ENCODE assay signal across 2 cellular contexts in the genomic region with DNA sequence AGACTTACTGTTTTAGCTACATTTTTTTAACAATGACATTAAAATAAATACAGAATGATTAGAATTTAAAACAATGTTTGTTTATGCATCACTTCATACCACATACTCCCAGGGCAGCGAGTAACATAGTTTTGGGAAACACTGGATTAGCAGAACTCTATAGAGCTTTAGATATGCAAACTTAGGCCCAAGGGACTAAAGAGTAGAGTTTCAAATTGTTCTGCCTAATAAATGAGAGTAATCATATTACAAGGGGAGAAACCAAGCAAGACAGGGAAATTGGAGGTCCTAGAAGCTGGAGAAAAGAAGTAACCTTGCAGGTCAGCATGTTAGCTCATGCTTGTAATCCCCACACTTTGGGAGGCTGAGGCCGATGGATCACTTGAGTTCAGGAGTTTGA.
TF ChIP-seq lines count a peak whose summit lies in the region.

No MANE protein-coding gene starts in this region.

TF ChIP-seq in GM23338, 12 proteins besides CTCF, POLR2A, EP300 and RAD21 (continues in another document):
- TF ChIP-seq POLR2AphosphoS5 (IDR thresholded peaks at IDR 0.05; ENCODE audit: low read depth): no peak
- no peak for TF ChIP-seq ZNF114 (CRISPR knock-in tag; IDR thresholded peaks at IDR 0.05)
- no peak for TF ChIP-seq EZH2 (IDR thresholded peaks at IDR 0.05; ENCODE audit: low read depth, unreplicated experiment)
- TF ChIP-seq, protein P1, sequence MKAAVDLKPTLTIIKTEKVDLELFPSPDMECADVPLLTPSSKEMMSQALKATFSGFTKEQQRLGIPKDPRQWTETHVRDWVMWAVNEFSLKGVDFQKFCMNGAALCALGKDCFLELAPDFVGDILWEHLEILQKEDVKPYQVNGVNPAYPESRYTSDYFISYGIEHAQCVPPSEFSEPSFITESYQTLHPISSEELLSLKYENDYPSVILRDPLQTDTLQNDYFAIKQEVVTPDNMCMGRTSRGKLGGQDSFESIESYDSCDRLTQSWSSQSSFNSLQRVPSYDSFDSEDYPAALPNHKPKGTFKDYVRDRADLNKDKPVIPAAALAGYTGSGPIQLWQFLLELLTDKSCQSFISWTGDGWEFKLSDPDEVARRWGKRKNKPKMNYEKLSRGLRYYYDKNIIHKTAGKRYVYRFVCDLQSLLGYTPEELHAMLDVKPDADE (IDR thresholded peaks at IDR 0.05): no peak
- no peak for TF ChIP-seq JUNB (IDR thresholded peaks at IDR 0.05; ENCODE audit: unreplicated experiment)
- TF ChIP-seq CREB1 (CRISPR knock-in tag; IDR thresholded peaks at IDR 0.05; ENCODE audit: low read depth): no peak
- TF ChIP-seq EZH2phosphoT487 (IDR thresholded peaks at IDR 0.05; ENCODE audit: unreplicated experiment): no peak
- TF ChIP-seq, protein P2, sequence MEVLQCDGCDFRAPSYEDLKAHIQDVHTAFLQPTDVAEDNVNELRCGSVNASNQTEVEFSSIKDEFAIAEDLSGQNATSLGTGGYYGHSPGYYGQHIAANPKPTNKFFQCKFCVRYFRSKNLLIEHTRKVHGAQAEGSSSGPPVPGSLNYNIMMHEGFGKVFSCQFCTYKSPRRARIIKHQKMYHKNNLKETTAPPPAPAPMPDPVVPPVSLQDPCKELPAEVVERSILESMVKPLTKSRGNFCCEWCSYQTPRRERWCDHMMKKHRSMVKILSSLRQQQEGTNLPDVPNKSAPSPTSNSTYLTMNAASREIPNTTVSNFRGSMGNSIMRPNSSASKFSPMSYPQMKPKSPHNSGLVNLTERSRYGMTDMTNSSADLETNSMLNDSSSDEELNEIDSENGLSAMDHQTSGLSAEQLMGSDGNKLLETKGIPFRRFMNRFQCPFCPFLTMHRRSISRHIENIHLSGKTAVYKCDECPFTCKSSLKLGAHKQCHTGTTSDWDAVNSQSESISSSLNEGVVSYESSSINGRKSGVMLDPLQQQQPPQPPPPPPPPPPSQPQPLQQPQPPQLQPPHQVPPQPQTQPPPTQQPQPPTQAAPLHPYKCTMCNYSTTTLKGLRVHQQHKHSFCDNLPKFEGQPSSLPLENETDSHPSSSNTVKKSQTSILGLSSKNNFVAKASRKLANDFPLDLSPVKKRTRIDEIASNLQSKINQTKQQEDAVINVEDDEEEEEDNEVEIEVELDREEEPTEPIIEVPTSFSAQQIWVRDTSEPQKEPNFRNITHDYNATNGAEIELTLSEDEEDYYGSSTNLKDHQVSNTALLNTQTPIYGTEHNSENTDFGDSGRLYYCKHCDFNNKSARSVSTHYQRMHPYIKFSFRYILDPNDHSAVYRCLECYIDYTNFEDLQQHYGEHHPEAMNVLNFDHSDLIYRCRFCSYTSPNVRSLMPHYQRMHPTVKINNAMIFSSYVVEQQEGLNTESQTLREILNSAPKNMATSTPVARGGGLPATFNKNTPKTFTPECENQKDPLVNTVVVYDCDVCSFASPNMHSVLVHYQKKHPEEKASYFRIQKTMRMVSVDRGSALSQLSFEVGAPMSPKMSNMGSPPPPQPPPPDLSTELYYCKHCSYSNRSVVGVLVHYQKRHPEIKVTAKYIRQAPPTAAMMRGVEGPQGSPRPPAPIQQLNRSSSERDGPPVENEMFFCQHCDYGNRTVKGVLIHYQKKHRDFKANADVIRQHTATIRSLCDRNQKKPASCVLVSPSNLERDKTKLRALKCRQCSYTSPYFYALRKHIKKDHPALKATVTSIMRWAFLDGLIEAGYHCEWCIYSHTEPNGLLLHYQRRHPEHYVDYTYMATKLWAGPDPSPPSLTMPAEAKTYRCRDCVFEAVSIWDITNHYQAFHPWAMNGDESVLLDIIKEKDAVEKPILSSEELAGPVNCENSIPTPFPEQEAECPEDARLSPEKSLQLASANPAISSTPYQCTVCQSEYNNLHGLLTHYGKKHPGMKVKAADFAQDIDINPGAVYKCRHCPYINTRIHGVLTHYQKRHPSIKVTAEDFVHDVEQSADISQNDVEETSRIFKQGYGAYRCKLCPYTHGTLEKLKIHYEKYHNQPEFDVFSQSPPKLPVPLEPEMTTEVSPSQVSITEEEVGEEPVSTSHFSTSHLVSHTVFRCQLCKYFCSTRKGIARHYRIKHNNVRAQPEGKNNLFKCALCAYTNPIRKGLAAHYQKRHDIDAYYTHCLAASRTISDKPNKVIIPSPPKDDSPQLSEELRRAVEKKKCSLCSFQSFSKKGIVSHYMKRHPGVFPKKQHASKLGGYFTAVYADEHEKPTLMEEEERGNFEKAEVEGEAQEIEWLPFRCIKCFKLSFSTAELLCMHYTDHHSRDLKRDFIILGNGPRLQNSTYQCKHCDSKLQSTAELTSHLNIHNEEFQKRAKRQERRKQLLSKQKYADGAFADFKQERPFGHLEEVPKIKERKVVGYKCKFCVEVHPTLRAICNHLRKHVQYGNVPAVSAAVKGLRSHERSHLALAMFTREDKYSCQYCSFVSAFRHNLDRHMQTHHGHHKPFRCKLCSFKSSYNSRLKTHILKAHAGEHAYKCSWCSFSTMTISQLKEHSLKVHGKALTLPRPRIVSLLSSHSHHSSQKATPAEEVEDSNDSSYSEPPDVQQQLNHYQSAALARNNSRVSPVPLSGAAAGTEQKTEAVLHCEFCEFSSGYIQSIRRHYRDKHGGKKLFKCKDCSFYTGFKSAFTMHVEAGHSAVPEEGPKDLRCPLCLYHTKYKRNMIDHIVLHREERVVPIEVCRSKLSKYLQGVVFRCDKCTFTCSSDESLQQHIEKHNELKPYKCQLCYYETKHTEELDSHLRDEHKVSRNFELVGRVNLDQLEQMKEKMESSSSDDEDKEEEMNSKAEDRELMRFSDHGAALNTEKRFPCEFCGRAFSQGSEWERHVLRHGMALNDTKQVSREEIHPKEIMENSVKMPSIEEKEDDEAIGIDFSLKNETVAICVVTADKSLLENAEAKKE (CRISPR knock-in tag; IDR thresholded peaks at IDR 0.05): no peak
- no peak for TF ChIP-seq STAT1 (IDR thresholded peaks at IDR 0.05; ENCODE audit: unreplicated experiment)
- no peak for TF ChIP-seq ZNF331 (CRISPR knock-in tag; IDR thresholded peaks at IDR 0.05; ENCODE audit: low read depth)

TF ChIP-seq in H1, 55 proteins besides CTCF, POLR2A, EP300 and RAD21:
- no peak for TF ChIP-seq MAFK (IDR thresholded peaks at IDR 0.05; ENCODE audit: low read depth, low read length)
- TF ChIP-seq CBX8 (IDR thresholded peaks at IDR 0.05; ENCODE audit: borderline replicate concordance, low read depth, low read length): no peak
- TF ChIP-seq RBBP5 (IDR thresholded peaks at IDR 0.05; ENCODE audit: borderline replicate concordance, low read depth, low read length): no peak
- TF ChIP-seq NANOG (IDR thresholded peaks at IDR 0.05; ENCODE audit: insufficient read depth, low read depth, low read length, poor library complexity, severe bottlenecking): no peak
- TF ChIP-seq EZH2 (IDR thresholded peaks at IDR 0.05; ENCODE audit: low read depth, low read length, severe bottlenecking): no peak
- TF ChIP-seq GABPA (IDR thresholded peaks at IDR 0.05; ENCODE audit: borderline replicate concordance, insufficient read depth, low read length): no peak
- TF ChIP-seq, protein P3, sequence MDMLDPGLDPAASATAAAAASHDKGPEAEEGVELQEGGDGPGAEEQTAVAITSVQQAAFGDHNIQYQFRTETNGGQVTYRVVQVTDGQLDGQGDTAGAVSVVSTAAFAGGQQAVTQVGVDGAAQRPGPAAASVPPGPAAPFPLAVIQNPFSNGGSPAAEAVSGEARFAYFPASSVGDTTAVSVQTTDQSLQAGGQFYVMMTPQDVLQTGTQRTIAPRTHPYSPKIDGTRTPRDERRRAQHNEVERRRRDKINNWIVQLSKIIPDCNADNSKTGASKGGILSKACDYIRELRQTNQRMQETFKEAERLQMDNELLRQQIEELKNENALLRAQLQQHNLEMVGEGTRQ (IDR thresholded peaks at IDR 0.05; ENCODE audit: low read length): no peak
- TF ChIP-seq JUN (IDR thresholded peaks at IDR 0.05; ENCODE audit: low read depth, low read length): no peak
- no peak for TF ChIP-seq RNF2 (IDR thresholded peaks at IDR 0.05; ENCODE audit: borderline replicate concordance, low read depth, low read length, missing control alignments, poor library complexity, severe bottlenecking)
- TF ChIP-seq POU5F1 (IDR thresholded peaks at IDR 0.05; ENCODE audit: low read depth, low read length): no peak
- no peak for TF ChIP-seq SIRT6 (IDR thresholded peaks at IDR 0.05; ENCODE audit: low read length)
- no peak for TF ChIP-seq TBP (IDR thresholded peaks at IDR 0.05; ENCODE audit: low read depth, low read length)
- no peak for TF ChIP-seq KDM4A (IDR thresholded peaks at IDR 0.05; ENCODE audit: low read depth, low read length, severe bottlenecking)
- no peak for TF ChIP-seq YY1 (IDR thresholded peaks at IDR 0.05; ENCODE audit: low read depth, low read length)
- TF ChIP-seq HDAC2 (IDR thresholded peaks at IDR 0.05; ENCODE audit: borderline replicate concordance in 1 of 2, low read depth in 2 of 2, low read length in 2 of 2): no peak
- no peak for TF ChIP-seq SP1 (IDR thresholded peaks at IDR 0.05; ENCODE audit: low read depth, low read length)
- TF ChIP-seq SAP30 (IDR thresholded peaks at IDR 0.05; ENCODE audit: insufficient read depth, insufficient replicate concordance, low read length): no peak
